In the genomic region with DNA sequence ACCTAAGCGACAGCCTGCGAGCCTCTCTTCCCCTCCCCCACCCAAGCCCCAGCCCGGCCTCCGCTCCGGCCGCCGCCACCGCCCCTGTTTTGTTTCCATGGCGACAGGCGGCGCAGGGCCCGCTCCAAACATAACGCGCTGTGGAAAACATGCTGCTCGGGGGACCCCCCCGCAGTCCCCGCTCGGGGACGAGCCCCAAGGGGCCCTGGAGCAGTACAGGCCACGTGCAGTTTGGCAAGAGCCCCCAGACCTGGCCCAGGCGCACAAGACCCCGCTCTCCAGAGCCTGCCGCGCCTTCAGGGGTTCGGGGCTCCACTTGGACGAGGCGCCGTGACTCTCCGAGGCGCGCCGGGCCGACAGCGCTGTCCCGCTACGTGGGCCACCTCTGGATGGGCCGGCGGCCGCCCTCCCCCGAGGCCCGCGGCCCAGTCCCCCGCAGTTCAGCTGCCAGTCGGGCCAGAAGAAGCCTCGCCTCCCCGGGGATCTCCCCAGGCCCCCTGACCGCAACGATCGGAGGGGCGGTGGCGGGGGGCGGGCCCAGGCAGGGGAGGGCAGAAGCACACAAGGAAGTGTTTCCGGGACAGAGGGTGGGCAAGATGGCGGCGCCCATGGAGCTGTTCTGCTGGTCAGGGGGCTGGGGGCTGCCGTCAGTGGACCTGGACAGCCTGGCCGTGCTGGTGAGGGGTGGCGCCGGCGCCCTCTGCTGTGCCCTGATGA, we compare ENCODE assay signal across 8 cellular contexts. TPM values are rescaled to one million over a fixed set of nuclear protein-coding genes. Genes with fewer than 3 reads are reported as not detected.
A peak's percentile ranks its signal among the peaks of the same experiment; 100 is the strongest.
DNase-seq lines count a peak whose midpoint lies in the region; ATAC-seq and TF ChIP-seq lines count a peak whose summit lies in the region.

Gene MTX1 (plus strand): TSS at position 40 of the 717 bp plus-strand sequence. CDS start 110 bp downstream, at position 150.

- POLR2A ChIA-PET in RWPE1 (lab: Yijun Ruan, JAX; ENCODE audit: low non-redundant PET), result interaction anchor here (1.2 kb wide), 1 partner anchor 14 kb away, joined by 3 read pairs; no protein-coding TSS in a partner anchor

- H3K4me1 Mint-ChIP-seq in activated T-helper 2 cell treated with anti-CD3 and anti-CD28 coated beads, Interferon-gamma antibody, Interleukin-2, Interleukin-4, amounts not matched to agents 10 μg/mL and 5 μg/mL and 100 μg/mL, durations not matched to agents 14 hours and 24 hours and 36 hours (ENCODE audit: low read depth), result peaks cover 24% of the 10 kb centered on the region
- peaks cover 27% of the 10 kb centered on the region for H3K4me1 Mint-ChIP-seq in nephron
- H3K4me1 Mint-ChIP-seq in stimulated activated naive CD8-positive, alpha-beta T cell treated with anti-CD3 and anti-CD28 coated beads, Interleukin-15, Interleukin-2, amounts not matched to agents 100 ng/mL and 50 ng/mL, for 24 hours (ENCODE audit: low read depth), result peaks cover 30% of the 10 kb centered on the region

- H3K4me3 ChIP-seq in KMS-11 (IDR thresholded peaks at IDR 0.05; ENCODE audit: insufficient read depth, low read depth, low read length), result peak within 1 kb of the TSS; percentile 99
- H3K4me3 ChIP-seq in fibroblast of pulmonary artery (replicated peaks; ENCODE audit: low read depth, low read length), result peak within 1 kb of the TSS; percentile 98

- H3K27ac Mint-ChIP-seq in activated T-helper 2 cell treated with anti-CD3 and anti-CD28 coated beads, Interferon-gamma antibody, Interleukin-2, Interleukin-4, amounts not matched to agents 10 μg/mL and 5 μg/mL and 100 μg/mL, durations not matched to agents 14 hours and 24 hours and 36 hours, result peak within 1 kb of the TSS; percentile 87
- peak within 1 kb of the TSS; percentile 97 to 99 (median 98) for H3K27ac Mint-ChIP-seq in nephron
- H3K27ac Mint-ChIP-seq in stimulated activated naive CD8-positive, alpha-beta T cell treated with anti-CD3 and anti-CD28 coated beads, Interleukin-15, Interleukin-2, amounts not matched to agents 100 ng/mL and 50 ng/mL, for 24 hours, result peak within 1 kb of the TSS; percentile 94

- ATAC-seq in GM21528 (IDR thresholded peaks at IDR 0.05; ENCODE audit: low FRiP score, unreplicated experiment), result peak; percentile 59

- H4K20me1 ChIP-seq in KMS-11 (ENCODE audit: insufficient read depth), result no peaks in the 10 kb centered on the region

- DNase-seq in DMS 273 treated with DMSO at 0.1 percent for 48 hours (lab: John Stamatoyannopoulos, UW), result peak; percentile 63
- peak; percentile 75 for DNase-seq in RWPE1 (ENCODE audit: low spot score)
- peak; percentile 84 for DNase-seq in activated T-helper 2 cell treated with anti-CD3 and anti-CD28 coated beads, Interferon-gamma antibody, Interleukin-2, Interleukin-4, amounts not matched to agents 10 μg/mL and 5 μg/mL and 100 μg/mL, durations not matched to agents 14 hours and 24 hours and 36 hours (ENCODE audit: low spot score)
- DNase-seq in fibroblast of pulmonary artery (ENCODE audit: low read depth), result peak; percentile 86

- 0 out of 2 replicates have a peak, but pooled peaks cover 5% of the 10 kb centered on the region for H3K79me2 ChIP-seq in KMS-11 (ENCODE audit: insufficient read depth, low read depth)

- H3K4me2 ChIP-seq in KMS-11, result peak within 1 kb of the TSS; percentile 99

- H3K27me3 Mint-ChIP-seq in activated T-helper 2 cell treated with anti-CD3 and anti-CD28 coated beads, Interferon-gamma antibody, Interleukin-2, Interleukin-4, amounts not matched to agents 10 μg/mL and 5 μg/mL and 100 μg/mL, durations not matched to agents 14 hours and 24 hours and 36 hours (ENCODE audit: low read depth), result no peaks in the 10 kb centered on the region
- H3K27me3 Mint-ChIP-seq in nephron (ENCODE audit: low read depth), result no peaks in the 10 kb centered on the region
- H3K27me3 Mint-ChIP-seq in stimulated activated naive CD8-positive, alpha-beta T cell treated with anti-CD3 and anti-CD28 coated beads, Interleukin-15, Interleukin-2, amounts not matched to agents 100 ng/mL and 50 ng/mL, for 24 hours, result no peaks in the 10 kb centered on the region

- peak within 1 kb of the TSS; percentile 99 for H3K9ac ChIP-seq in KMS-11

- H3K4me1 ChIP-seq in KMS-11 (ENCODE audit: low read depth, poor library complexity, severe bottlenecking), result peaks cover 29% of the 10 kb centered on the region

- CTCF ChIA-PET in RWPE1 (lab: Yijun Ruan, JAX), result interaction anchor here (0.6 to 2.3 kb wide), 2 partner anchors 15 to 252 kb away, joined by 4 to 14 read pairs; no protein-coding TSS in a partner anchor

- no peaks in the 10 kb centered on the region for H3K36me3 ChIP-seq in KMS-11 (ENCODE audit: insufficient read depth)

- H3K4me3 Mint-ChIP-seq in activated T-helper 2 cell treated with anti-CD3 and anti-CD28 coated beads, Interferon-gamma antibody, Interleukin-2, Interleukin-4, amounts not matched to agents 10 μg/mL and 5 μg/mL and 100 μg/mL, durations not matched to agents 14 hours and 24 hours and 36 hours (ENCODE audit: low read depth), result peak within 1 kb of the TSS; percentile 92
- peak within 1 kb of the TSS; percentile 90 to 96 (median 91) for H3K4me3 Mint-ChIP-seq in nephron
- peak within 1 kb of the TSS; percentile 89 for H3K4me3 Mint-ChIP-seq in stimulated activated naive CD8-positive, alpha-beta T cell treated with anti-CD3 and anti-CD28 coated beads, Interleukin-15, Interleukin-2, amounts not matched to agents 100 ng/mL and 50 ng/mL, for 24 hours

- intact Hi-C loops in activated T-helper 2 cell treated with anti-CD3 and anti-CD28 coated beads, Interferon-gamma antibody, Interleukin-2, Interleukin-4, amounts not matched to agents 10 μg/mL and 5 μg/mL and 100 μg/mL, durations not matched to agents 14 hours and 24 hours and 36 hours (cut with micrococcal nuclease), result loop anchor here (1.0 to 5.0 kb wide), 6 partner anchors 14 to 843 kb away; partner anchors contain the start of genes HCN3, LAMTOR2 and UBQLN4

- H3K27me3 ChIP-seq in KMS-11 (ENCODE audit: insufficient read depth, low read depth), result no peaks in the 10 kb centered on the region

- H3K36me3 Mint-ChIP-seq in activated T-helper 2 cell treated with anti-CD3 and anti-CD28 coated beads, Interferon-gamma antibody, Interleukin-2, Interleukin-4, amounts not matched to agents 10 μg/mL and 5 μg/mL and 100 μg/mL, durations not matched to agents 14 hours and 24 hours and 36 hours (ENCODE audit: low read depth), result peaks cover 7% of the 10 kb centered on the region
- peaks cover 4% of the 10 kb centered on the region for H3K36me3 Mint-ChIP-seq in nephron (ENCODE audit: low read depth)
- H3K36me3 Mint-ChIP-seq in stimulated activated naive CD8-positive, alpha-beta T cell treated with anti-CD3 and anti-CD28 coated beads, Interleukin-15, Interleukin-2, amounts not matched to agents 100 ng/mL and 50 ng/mL, for 24 hours (ENCODE audit: low read depth), result no peaks in the 10 kb centered on the region

- 0 out of 2 replicates have a peak, but pooled peaks have one; percentile 32 for TF ChIP-seq CTCF in KMS-11 (conservative IDR thresholded peaks at IDR 0.05; ENCODE audit: low read depth, low read length)
- TF ChIP-seq CTCF in RWPE1 (conservative IDR thresholded peaks at IDR 0.05; ENCODE audit: low read depth), result no peak
- no peak for TF ChIP-seq CTCF in fibroblast of pulmonary artery (IDR thresholded peaks at IDR 0.05; ENCODE audit: low read length, missing control alignments)
- no peak for TF ChIP-seq CTCF in nephron (IDR thresholded peaks at IDR 0.05; ENCODE audit: unreplicated experiment in 3 of 3)

- H2AFZ ChIP-seq in KMS-11 (ENCODE audit: low read depth), result peak within 1 kb of the TSS; percentile 79

- H3K27ac ChIP-seq in KMS-11 (peak within 1 kb of the TSS; percentile 95), RWPE1 (peak within 1 kb of the TSS; percentile 94)

- H3K9me3 Mint-ChIP-seq in activated T-helper 2 cell treated with anti-CD3 and anti-CD28 coated beads, Interferon-gamma antibody, Interleukin-2, Interleukin-4, amounts not matched to agents 10 μg/mL and 5 μg/mL and 100 μg/mL, durations not matched to agents 14 hours and 24 hours and 36 hours, result no peaks in the 10 kb centered on the region
- H3K9me3 Mint-ChIP-seq in nephron, result no peaks in the 10 kb centered on the region
- H3K9me3 Mint-ChIP-seq in stimulated activated naive CD8-positive, alpha-beta T cell treated with anti-CD3 and anti-CD28 coated beads, Interleukin-15, Interleukin-2, amounts not matched to agents 100 ng/mL and 50 ng/mL, for 24 hours, result no peaks in the 10 kb centered on the region

RNA-seq across cellular contexts. Expression of gene MTX1, which starts in this region (rescaled TPM):
- total RNA-seq in activated T-helper 2 cell treated with anti-CD3 and anti-CD28 coated beads, Interferon-gamma antibody, Interleukin-2, Interleukin-4, amounts not matched to agents 10 μg/mL and 5 μg/mL and 100 μg/mL, durations not matched to agents 14 hours and 24 hours and 36 hours, result 58.6 and 64.0 TPM in 2 replicates

Comparison
In these comparisons a context has a peak if more than half of its experiments do, and no peak if none do; other contexts are left out.
1. Peak in every context shown above with its lines: DNase-seq, ATAC-seq, H3K4me3 ChIP-seq and H3K27ac ChIP-seq.